Comparison of ENCODE assay signal across 9 cellular contexts in genomic region chr9:14910178-14910805, GRCh38. TPM values are rescaled to one million over a fixed set of nuclear protein-coding genes. Genes with fewer than 3 reads are reported as not detected.
DNase-seq lines count a peak whose midpoint lies in the region; ATAC-seq and TF ChIP-seq lines count a peak whose summit lies in the region.
"Had no signal": no experiment of that assay in that cellular context is flagged by ENCODE, and none has a peak within 500 bp of the region (broad histone marks: within the 10 kb centered on the region; RNA-seq: fewer than 3 reads in every experiment).

A gene with protein sequence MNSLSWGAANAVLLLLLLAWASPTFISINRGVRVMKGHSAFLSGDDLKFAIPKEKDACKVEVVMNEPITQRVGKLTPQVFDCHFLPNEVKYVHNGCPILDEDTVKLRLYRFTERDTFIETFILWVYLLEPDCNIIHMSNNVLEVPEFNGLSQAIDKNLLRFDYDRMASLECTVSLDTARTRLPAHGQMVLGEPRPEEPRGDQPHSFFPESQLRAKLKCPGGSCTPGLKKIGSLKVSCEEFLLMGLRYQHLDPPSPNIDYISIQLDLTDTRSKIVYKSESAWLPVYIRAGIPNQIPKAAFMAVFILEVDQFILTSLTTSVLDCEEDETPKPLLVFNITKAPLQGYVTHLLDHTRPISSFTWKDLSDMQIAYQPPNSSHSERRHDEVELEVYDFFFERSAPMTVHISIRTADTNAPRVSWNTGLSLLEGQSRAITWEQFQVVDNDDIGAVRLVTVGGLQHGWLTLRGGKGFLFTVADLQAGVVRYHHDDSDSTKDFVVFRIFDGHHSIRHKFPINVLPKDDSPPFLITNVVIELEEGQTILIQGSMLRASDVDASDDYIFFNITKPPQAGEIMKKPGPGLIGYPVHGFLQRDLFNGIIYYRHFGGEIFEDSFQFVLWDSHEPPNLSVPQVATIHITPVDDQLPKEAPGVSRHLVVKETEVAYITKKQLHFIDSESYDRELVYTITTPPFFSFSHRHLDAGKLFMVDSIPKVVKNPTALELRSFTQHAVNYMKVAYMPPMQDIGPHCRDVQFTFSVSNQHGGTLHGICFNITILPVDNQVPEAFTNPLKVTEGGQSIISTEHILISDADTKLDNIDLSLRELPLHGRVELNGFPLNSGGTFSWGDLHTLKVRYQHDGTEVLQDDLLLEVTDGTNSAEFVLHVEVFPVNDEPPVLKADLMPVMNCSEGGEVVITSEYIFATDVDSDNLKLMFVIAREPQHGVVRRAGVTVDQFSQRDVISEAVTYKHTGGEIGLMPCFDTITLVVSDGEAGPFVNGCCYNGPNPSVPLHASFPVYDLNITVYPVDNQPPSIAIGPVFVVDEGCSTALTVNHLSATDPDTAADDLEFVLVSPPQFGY (N-terminal part only) (minus strand): TSS chr9:14910428. CDS start chr9:14868977, 41,451 bp downstream.

- no peaks in the 10 kb centered on the region for H3K9me3 ChIP-seq in SJSA1 (replicated peaks)

- H3K4me3 Mint-ChIP-seq in GM23338, result no peak within 1 kb of the TSS

- H3K9me2 ChIP-seq in GM23338 (ENCODE audit: insufficient read depth), result no peaks in the 10 kb centered on the region

- H4K20me1 ChIP-seq in GM23338 (replicated peaks; ENCODE audit: insufficient read depth), result no peaks in the 10 kb centered on the region

- no peak for TF ChIP-seq CTCF in GM23338 (conservative IDR thresholded peaks at IDR 0.05; ENCODE audit: low read depth in 2 of 2)

- H2AFZ ChIP-seq in GM23338, result peak within 1 kb of the TSS; percentile 92; the same call in 1 of the 2 replicates

- H3F3A ChIP-seq in GM23338 (replicated peaks; ENCODE audit: low read depth), result peaks cover 4% of the 10 kb centered on the region; the same call in 1 of the 2 replicates

- peak within 1 kb of the TSS; percentile 71 for H3K4me2 ChIP-seq in GM23338

- H3K9ac ChIP-seq in rectal smooth muscle tissue (ENCODE audit: low read length), result no peak within 1 kb of the TSS

- H3K27ac ChIP-seq in GM23338 (ENCODE audit: low read depth) (peak within 1 kb of the TSS; percentile 74), SJSA1 (no peak within 1 kb of the TSS), rectal smooth muscle tissue (ENCODE audit: low read depth, low read length) (peak within 1 kb of the TSS; percentile 78)

- no peaks in the 10 kb centered on the region for H3K79me2 ChIP-seq in GM23338 (replicated peaks; ENCODE audit: insufficient read depth)

- intact Hi-C loops in left ventricle myocardium superior (cut with micrococcal nuclease), result no loop called here

- H3K36me3 Mint-ChIP-seq in GM23338 (ENCODE audit: low read depth), result no peaks in the 10 kb centered on the region

- DNase-seq in GM23338 (ENCODE audit: low spot score) (peak; percentile 79), SJSA1 (ENCODE audit: low read depth in 1 of 2, low spot score in 2 of 2) (peak; percentile 30 to 49), left ventricle myocardium superior (peak; percentile 73), inferior parietal cortex (ENCODE audit: extremely low spot score) (no peak), NCI-H1048 (lab: John Stamatoyannopoulos, UW) (no peak)
- no peak for DNase-seq in activated CD4-positive, alpha-beta T cell treated with anti-CD3 and anti-CD28 coated beads, Interleukin-2, amount 50 U/mL, for 4 hours
- DNase-seq: activated T-cell treated with anti-CD3 and anti-CD28 coated beads for 4 hours had no signal

- no peak within 1 kb of the TSS for H3K27ac Mint-ChIP-seq in GM23338

- H3K4me1 Mint-ChIP-seq in GM23338, result peaks cover 24% of the 10 kb centered on the region

- peaks cover 3% of the 10 kb centered on the region for H3K27me3 Mint-ChIP-seq in GM23338 (ENCODE audit: insufficient read depth, low read depth, poor library complexity)

- H3K4me1 ChIP-seq in GM23338 (ENCODE audit: insufficient read depth) (peaks cover 49% of the 10 kb centered on the region), SJSA1 (replicated peaks) (peaks cover 14% of the 10 kb centered on the region), rectal smooth muscle tissue (ENCODE audit: control insufficient read depth, insufficient read depth, low read length) (peaks cover 8% of the 10 kb centered on the region)

- H3K36me3 ChIP-seq in GM23338 (ENCODE audit: insufficient read depth) (no peaks in the 10 kb centered on the region), SJSA1 (no peaks in the 10 kb centered on the region), rectal smooth muscle tissue (ENCODE audit: control insufficient read depth, insufficient read depth, low read length) (peaks cover 2% of the 10 kb centered on the region)

- H3K4me3 ChIP-seq in GM23338, result peak within 1 kb of the TSS; percentile 49
- H3K4me3 ChIP-seq in SJSA1, result 0 out of 2 replicates have a peak within 1 kb of the TSS, but pooled peaks have one; percentile 6
- peak within 1 kb of the TSS; percentile 66 for H3K4me3 ChIP-seq in rectal smooth muscle tissue (ENCODE audit: low read length)

- H3K9me3 Mint-ChIP-seq in GM23338, result no peaks in the 10 kb centered on the region

- H3K27me3 ChIP-seq in GM23338 (ENCODE audit: insufficient read depth), result no peaks in the 10 kb centered on the region
- no peaks in the 10 kb centered on the region for H3K27me3 ChIP-seq in SJSA1 (replicated peaks)
- H3K27me3 ChIP-seq in rectal smooth muscle tissue (ENCODE audit: control insufficient read depth, insufficient read depth, low read length), result no peaks in the 10 kb centered on the region

- ATAC-seq in GM23338 (peak; percentile 91), left ventricle myocardium superior (peak; percentile 60), HG03039 (IDR thresholded peaks at IDR 0.05; ENCODE audit: unreplicated experiment) (no peak)

TF ChIP-seq in GM23338, 12 proteins besides CTCF, POLR2A, EP300 and RAD21 (continues in another document):
- TF ChIP-seq EZH2phosphoT487 (IDR thresholded peaks at IDR 0.05; ENCODE audit: unreplicated experiment), result no peak
- TF ChIP-seq NANOG (IDR thresholded peaks at IDR 0.05; ENCODE audit: borderline replicate concordance), result no peak
- TF ChIP-seq CREB1 (CRISPR knock-in tag; IDR thresholded peaks at IDR 0.05; ENCODE audit: low read depth), result no peak
- no peak for TF ChIP-seq ETS1 (IDR thresholded peaks at IDR 0.05)

RNA-seq across cellular contexts. Expression of the gene that starts here (rescaled TPM):
- total RNA-seq in GM23338 (2014; rRNA removed; shearing (Covaris generic)), result 3.1 and 4.8 TPM in 2 replicates
- polyA plus RNA-seq in GM23338 (2016; fragmentation: Nextera tagmentation; extraction: Ambion mirVana), result 0.78 and 0.94 TPM in 2 replicates
- 1.8 and 3.4 TPM in 2 replicates for total RNA-seq in SJSA1 (2014; rRNA removed; shearing (Covaris generic))
- total RNA-seq in left ventricle myocardium superior, result 2.7 TPM

Comparison
In these comparisons a context has a peak if more than half of its experiments do, and no peak if none do; other contexts are left out.
1. DNase-seq: peak in GM23338 (single experiment), SJSA1 (2 of 2) and left ventricle myocardium superior (single experiment); none in inferior parietal cortex (single experiment), NCI-H1048 (single experiment) and activated CD4-positive, alpha-beta T cell treated with anti-CD3 and anti-CD28 coated beads, Interleukin-2, amount 50 U/mL, for 4 hours (0 of 2).
2. H3K4me3 ChIP-seq: peak in every context shown above with its lines; median percentile 66 in rectal smooth muscle tissue; 49 in GM23338; 6 in SJSA1.